14 cellular contexts compared by ENCODE assay signal in genomic region chr15:57477736-57478522, GRCh38.
DNase-seq lines count a peak whose midpoint lies in the region; ATAC-seq and TF ChIP-seq lines count a peak whose summit lies in the region.
"Had no signal": no experiment of that assay in that cellular context is flagged by ENCODE, and none has a peak within 500 bp of the region (broad histone marks: within the 10 kb centered on the region; RNA-seq: fewer than 3 reads in every experiment).

No MANE protein-coding gene starts in this region.

- H3K79me2 ChIP-seq in neural progenitor cell (ENCODE audit: low read depth), result no peaks in the 10 kb centered on the region

- H3K36me3 Mint-ChIP-seq in endodermal cell (ENCODE audit: low read depth), result peaks cover 57% of the 10 kb centered on the region
- H3K36me3 Mint-ChIP-seq in neural progenitor cell, result no peaks in the 10 kb centered on the region

- H3K9me3 ChIP-seq in endodermal cell (ENCODE audit: control insufficient read depth, low read length), result peaks cover 11% of the 10 kb centered on the region
- H3K9me3 ChIP-seq in neural progenitor cell (ENCODE audit: low read depth), result no peaks in the 10 kb centered on the region
- H3K9me3 ChIP-seq: BLaER1, colonic mucosa had no signal

- peak; percentile 19 for TF ChIP-seq CTCF in endodermal cell (conservative IDR thresholded peaks at IDR 0.05)
- TF ChIP-seq CTCF in neural progenitor cell (IDR thresholded peaks at IDR 0.05), result no peak
- TF ChIP-seq CTCF in GM13976 (IDR thresholded peaks at IDR 0.05; ENCODE audit: borderline replicate concordance, control extremely low read depth, extremely low read depth, insufficient read depth, missing control alignments), result no peak

- H3K4me2 ChIP-seq in neural progenitor cell, result peak overlapping the region; percentile 38
- H3K4me2 ChIP-seq: BLaER1 had no signal

- H3K27ac Mint-ChIP-seq in endodermal cell, result peak overlapping the region; percentile 92
- H3K27ac Mint-ChIP-seq in neural progenitor cell, result no peak overlapping the region

- H3K4me1 Mint-ChIP-seq in endodermal cell, result peaks cover 47% of the 10 kb centered on the region
- peaks cover 31% of the 10 kb centered on the region for H3K4me1 Mint-ChIP-seq in neural progenitor cell

- no peak overlapping the region for H3K4me3 ChIP-seq in endodermal cell (ENCODE audit: low read length)
- no peak overlapping the region for H3K4me3 ChIP-seq in neural progenitor cell
- H3K4me3 ChIP-seq: BLaER1, colonic mucosa had no signal

- H3K27ac ChIP-seq in endodermal cell (ENCODE audit: low read depth, low read length) (no peak overlapping the region), neural progenitor cell (no peak overlapping the region)
- H3K27ac ChIP-seq: BLaER1, colonic mucosa had no signal

- no peak overlapping the region for H3K9ac ChIP-seq in endodermal cell (ENCODE audit: extremely low read depth, low read length, poor library complexity, severe bottlenecking)
- H3K9ac ChIP-seq in neural progenitor cell, result no peak overlapping the region
- H3K9ac ChIP-seq: BLaER1 had no signal

- in situ Hi-C loops in GM13976 (cut with MboI; ENCODE audit: low sequenced_read_pairs, unreplicated experiment), result no loop called here

- peak; percentile 76 for DNase-seq in endodermal cell
- DNase-seq in neural progenitor cell (ENCODE audit: low spot score), result peak; percentile 14
- no peak for DNase-seq in NCI-H1436 (lab: John Stamatoyannopoulos, UW)
- DNase-seq in GM13976 (ENCODE audit: low spot score), result no peak
- no peak for DNase-seq in activated gamma-delta T cell treated with Interleukin-2 at 50 U/mL for 16 hours
- DNase-seq: activated naive CD4-positive, alpha-beta T cell treated with Interleukin-2 at 50 U/mL for 16 hours; colonic mucosa; NCI-H345; Right ventricle myocardium superior; stimulated activated CD4-positive, alpha-beta T cell treated with anti-CD3 and anti-CD28 coated beads, Interleukin-2, amount 100 ng/mL, for 24 hours had no signal

- H3K9me3 Mint-ChIP-seq in endodermal cell (no peaks in the 10 kb centered on the region), neural progenitor cell (no peaks in the 10 kb centered on the region)

- 63 to 74% methylated on average over 3 to 9 of the region's 9 CpGs for WGBS in endodermal cell (ENCODE audit: insufficient coverage in 1 of 2, insufficient read length in 1 of 2), 2 experiments

- H3K27me3 Mint-ChIP-seq in endodermal cell (ENCODE audit: insufficient read depth) (no peaks in the 10 kb centered on the region), neural progenitor cell (ENCODE audit: insufficient read depth, low read depth) (no peaks in the 10 kb centered on the region)

- no peak overlapping the region for H2AFZ ChIP-seq in neural progenitor cell (replicated peaks)

- H3K36me3 ChIP-seq in endodermal cell (ENCODE audit: control insufficient read depth, insufficient read depth, low read length) (peaks cover 76% of the 10 kb centered on the region), neural progenitor cell (no peaks in the 10 kb centered on the region)
- H3K36me3 ChIP-seq: BLaER1, colonic mucosa had no signal

- no peaks in the 10 kb centered on the region for H4K20me1 ChIP-seq in neural progenitor cell (ENCODE audit: low read depth)
- H4K20me1 ChIP-seq: BLaER1 had no signal

- H3K4me3 Mint-ChIP-seq in endodermal cell (peak overlapping the region; percentile 23), neural progenitor cell (no peak overlapping the region)

- H3F3A ChIP-seq in neural progenitor cell (ENCODE audit: low read depth), result no peaks in the 10 kb centered on the region

- peaks cover 22% of the 10 kb centered on the region for H3K4me1 ChIP-seq in endodermal cell (ENCODE audit: control insufficient read depth, insufficient read depth, low read length)
- peaks cover 10% of the 10 kb centered on the region for H3K4me1 ChIP-seq in neural progenitor cell
- H3K4me1 ChIP-seq: BLaER1, colonic mucosa had no signal

- ATAC-seq in GM18511 (IDR thresholded peaks at IDR 0.05; ENCODE audit: unreplicated experiment) (peak; percentile 81), HG02763 (IDR thresholded peaks at IDR 0.05; ENCODE audit: unreplicated experiment) (peak; percentile 67), HG03159 (IDR thresholded peaks at IDR 0.05; ENCODE audit: unreplicated experiment) (no peak)

- no peaks in the 10 kb centered on the region for H3K27me3 ChIP-seq in endodermal cell (ENCODE audit: control insufficient read depth, insufficient read depth, low read length, poor library complexity, severe bottlenecking)
- no peaks in the 10 kb centered on the region for H3K27me3 ChIP-seq in neural progenitor cell
- H3K27me3 ChIP-seq: BLaER1, colonic mucosa had no signal

Comparison
In these comparisons a context has a peak if more than half of its experiments do, and no peak if none do; other contexts are left out.
1. DNase-seq: peak in endodermal cell (single experiment) and neural progenitor cell (single experiment); none in NCI-H1436 (single experiment), GM13976 (single experiment) and activated gamma-delta T cell treated with Interleukin-2 at 50 U/mL for 16 hours (single experiment).